12 cellular contexts compared by ENCODE assay signal in the genomic region with DNA sequence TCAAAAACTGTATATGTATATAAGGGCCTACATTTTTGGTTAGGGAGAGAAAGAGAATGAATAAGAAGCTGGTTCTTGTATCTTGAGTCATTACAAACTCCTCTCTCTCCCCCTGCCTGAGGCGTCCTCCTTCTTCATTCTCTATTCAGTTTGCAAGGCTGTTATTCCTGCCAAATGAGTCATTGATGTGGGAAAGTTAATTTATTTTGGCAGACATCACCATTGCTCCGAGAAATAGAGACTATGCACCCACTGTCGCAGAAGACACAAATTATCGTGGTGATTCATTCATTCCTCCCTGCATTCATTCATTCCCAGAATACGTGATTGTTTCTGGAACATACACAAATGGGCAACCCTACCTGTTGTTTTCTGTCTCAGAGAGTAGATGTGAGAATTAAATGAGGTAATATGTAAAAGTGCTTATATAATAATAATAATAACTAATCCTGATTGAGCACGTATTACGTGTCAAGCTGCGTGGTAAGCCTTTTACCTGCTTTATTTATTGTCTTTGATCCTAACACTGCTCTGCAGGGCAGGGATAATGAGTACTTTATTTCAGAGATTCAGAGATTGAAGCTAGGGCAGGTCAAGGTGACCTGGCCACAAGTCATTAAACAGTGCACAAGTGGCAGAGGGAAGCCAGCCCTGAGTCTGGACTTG.
DNase-seq lines count a peak whose midpoint lies in the region; ATAC-seq and TF ChIP-seq lines count a peak whose summit lies in the region.
"Had no signal": no experiment of that assay in that cellular context is flagged by ENCODE, and none has a peak within 500 bp of the region (broad histone marks: within the 10 kb centered on the region; RNA-seq: fewer than 3 reads in every experiment).

No MANE protein-coding gene starts in this region.

- ATAC-seq in mucosa of descending colon (peak; percentile 21), GM19035 (IDR thresholded peaks at IDR 0.05; ENCODE audit: unreplicated experiment) (no peak)
- ATAC-seq: stimulated activated memory B cell treated with anti-CD40 and anti-IgM and Interleukin-4, amounts not matched to agents 10 μg/mL and 1 μg/mL and 100 μg/mL, for 72 hours had no signal

- intact Hi-C loops in mucosa of descending colon (cut with DNase I, micrococcal nuclease): no loop called here

- CTCF ChIA-PET in AG04449 (lab: Yijun Ruan, JAX): interaction anchor here (0.7 to 1.0 kb wide), 3 partner anchors 9 to 374 kb away, joined by 3 read pairs; no protein-coding TSS in a partner anchor

- DNase-seq in AG04449 (ENCODE audit: low read depth, low spot score): peak; percentile 95
- peak; percentile 93 for DNase-seq in NCI-H226
- DNase-seq in dermis blood vessel endothelial cell: peak; percentile 85
- no peak for DNase-seq in mucosa of descending colon
- DNase-seq in activated CD8-positive, alpha-beta memory T cell treated with anti-CD3 and anti-CD28 coated beads, Interleukin-2, amount 50 U/mL, for 4 hours: no peak
- DNase-seq in NK-92 treated with Interleukin-12 subunit alpha and Interleukin-12 subunit beta, amount 100 ng/mL, for 24 hours (lab: John Stamatoyannopoulos, UW): no peak
- DNase-seq in DMS 273 (lab: John Stamatoyannopoulos, UW; ENCODE audit: unreplicated experiment): no peak
- DNase-seq: activated CD4-positive, alpha-beta T cell treated with anti-CD3 and anti-CD28 coated beads for 1 hour; retina had no signal

- H3K4me3 ChIP-seq in AG04449 (ENCODE audit: low read depth, low read length) (no peak overlapping the region), mucosa of descending colon (no peak overlapping the region)
- H3K4me3 ChIP-seq: BLaER1 treated with 17β-estradiol and CSF1 and Interleukin-3, amounts not matched to agents 10 nM and 100 nM had no signal

- no peaks in the 10 kb centered on the region for H3K36me3 ChIP-seq in mucosa of descending colon (ENCODE audit: low read depth)
- H3K36me3 ChIP-seq: BLaER1 treated with 17β-estradiol and CSF1 and Interleukin-3, amounts not matched to agents 10 nM and 100 nM had no signal

- POLR2A ChIA-PET in AG04449 (lab: Yijun Ruan, JAX): interaction anchor here (0.5 to 0.9 kb wide), 2 partner anchors 8 to 43 kb away, joined by 3 to 5 read pairs; no protein-coding TSS in a partner anchor

- H3K9me3 ChIP-seq in mucosa of descending colon: no peaks in the 10 kb centered on the region

- no peaks in the 10 kb centered on the region for H3K4me1 ChIP-seq in mucosa of descending colon (ENCODE audit: low read depth)

- TF ChIP-seq CTCF in AG04449 (IDR thresholded peaks at IDR 0.05; ENCODE audit: insufficient read depth, low read length, missing control alignments): no peak
- TF ChIP-seq CTCF in mucosa of descending colon (IDR thresholded peaks at IDR 0.05): no peak

Comparison
In these comparisons a context has a peak if more than half of its experiments do, and no peak if none do; other contexts are left out.
1. DNase-seq: peak in AG04449 (single experiment), NCI-H226 (single experiment) and dermis blood vessel endothelial cell (single experiment); none in mucosa of descending colon (0 of 3), activated CD8-positive, alpha-beta memory T cell treated with anti-CD3 and anti-CD28 coated beads, Interleukin-2, amount 50 U/mL, for 4 hours (single experiment), NK-92 treated with Interleukin-12 subunit alpha and Interleukin-12 subunit beta, amount 100 ng/mL, for 24 hours (single experiment) and DMS 273 (single experiment).